28 cellular contexts compared by ENCODE assay signal in the genomic region with DNA sequence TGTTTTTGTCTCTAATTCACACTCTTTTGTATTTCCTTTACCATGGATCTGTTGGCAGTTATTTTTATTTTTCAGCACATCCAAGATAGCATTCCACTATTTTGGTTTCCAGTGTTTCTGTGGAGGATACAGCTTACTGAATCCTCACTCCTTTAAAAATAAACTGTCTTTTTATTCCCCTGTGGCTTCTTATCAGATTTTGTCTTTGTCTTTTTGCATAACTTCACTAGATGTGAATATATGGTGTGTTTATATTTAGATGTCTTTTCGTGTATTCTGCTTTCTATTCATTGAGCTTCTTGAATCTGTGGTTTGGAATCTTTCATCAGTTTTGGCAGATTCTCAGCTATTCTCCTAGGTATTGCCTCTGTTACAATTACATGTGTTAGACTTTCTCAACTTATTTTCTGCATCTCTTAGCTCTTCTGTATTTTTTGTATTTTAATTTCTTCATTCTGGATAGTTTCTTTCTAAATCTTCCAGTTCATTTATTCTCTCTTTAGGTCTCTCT.
"Had no signal": no experiment of that assay in that cellular context is flagged by ENCODE, and none has a peak within 500 bp of the region (broad histone marks: within the 10 kb centered on the region; RNA-seq: fewer than 3 reads in every experiment).

No MANE protein-coding gene starts in this region.

- H3K4me2 ChIP-seq: neural progenitor cell had no signal

- H3K27ac ChIP-seq: colonic mucosa, epithelial cell of prostate, esophagus muscularis mucosa, left lung, neural progenitor cell, parathyroid adenoma, right lobe of liver, suprapubic skin, transverse colon, upper lobe of right lung, vagina had no signal

- H3K9me3 Mint-ChIP-seq: dendritic cell treated with granulocyte-macrophage colony-stimulating factor and Interleukin-4, amounts not matched to agents 40 ng/mL and 50 ng/mL, for 4 days; endodermal cell; immature natural killer cell; naive B cell; natural killer cell treated with Interleukin-12 subunit alpha and Interleukin-12 subunit beta and Interleukin-15 and Interleukin-18, amount 100 ng/mL, for 72 hours; neural progenitor cell had no signal

- H3K4me1 ChIP-seq: colonic mucosa, esophagus muscularis mucosa, left lung, neural progenitor cell, parathyroid adenoma, suprapubic skin, transverse colon, upper lobe of right lung, vagina had no signal

- H3K4me3 ChIP-seq: colonic mucosa, esophagus muscularis mucosa, left lung, mucosa of descending colon, neural progenitor cell, right lobe of liver, suprapubic skin, transverse colon, upper lobe of right lung, vagina had no signal

- H3K27me3 ChIP-seq: colonic mucosa, esophagus muscularis mucosa, right lobe of liver, suprapubic skin, transverse colon, vagina had no signal

- H3K4me1 Mint-ChIP-seq: endodermal cell, immature natural killer cell, mesothelial cell of epicardium, neural progenitor cell had no signal

- ATAC-seq: left lung; mucosa of descending colon; natural killer cell treated with Interleukin-12 subunit alpha and Interleukin-12 subunit beta and Interleukin-15 and Interleukin-18, amount 100 ng/mL, for 72 hours; right lobe of liver; stimulated activated naive B cell treated with anti-CD40 and anti-IgM and Interleukin-4, amounts not matched to agents 10 μg/mL and 1 μg/mL and 100 μg/mL, for 72 hours; upper lobe of right lung had no signal

- H3K9me3 ChIP-seq: colonic mucosa, left lung, mucosa of descending colon, right lobe of liver, suprapubic skin, transverse colon, upper lobe of right lung, vagina had no signal

- H3K27ac Mint-ChIP-seq: dendritic cell treated with granulocyte-macrophage colony-stimulating factor and Interleukin-4, amounts not matched to agents 40 ng/mL and 50 ng/mL, for 4 days; endodermal cell; immature natural killer cell; mesothelial cell of epicardium; natural killer cell treated with Interleukin-12 subunit alpha and Interleukin-12 subunit beta and Interleukin-15 and Interleukin-18, amount 100 ng/mL, for 72 hours; neural progenitor cell; progenitor cell of endocrine pancreas; stimulated activated naive B cell treated with anti-CD40 and anti-IgM and Interleukin-4, amounts not matched to agents 10 μg/mL and 1 μg/mL and 100 μg/mL, for 72 hours; stimulated activated naive CD8-positive, alpha-beta T cell treated with anti-CD3 and anti-CD28 coated beads, Interleukin-15, Interleukin-2, amounts not matched to agents 100 ng/mL and 50 ng/mL, for 24 hours had no signal

- H3K79me2 ChIP-seq: parathyroid adenoma had no signal

- DNase-seq: colonic mucosa; effector CD8-positive, alpha-beta T cell; endodermal cell; hypothalamus; immature natural killer cell; kidney; left lung; mesenchymal stem cell; mucosa of descending colon; naive B cell; right lobe of liver; small intestine; stimulated activated CD4-positive, alpha-beta T cell treated with anti-CD3 and anti-CD28 coated beads, Interleukin-15, amount 100 ng/mL, for 24 hours; stimulated activated CD4-positive, alpha-beta T cell treated with anti-CD3 and anti-CD28 coated beads, Interleukin-2, amount 100 ng/mL, for 48 hours; stimulated activated naive B cell treated with anti-CD40 and anti-IgM and Interleukin-4, amounts not matched to agents 10 μg/mL and 1 μg/mL and 100 μg/mL, for 72 hours; transverse colon; upper lobe of right lung had no signal

- H3K4me3 Mint-ChIP-seq: dendritic cell treated with granulocyte-macrophage colony-stimulating factor and Interleukin-4, amounts not matched to agents 40 ng/mL and 50 ng/mL, for 4 days; endodermal cell; immature natural killer cell; mesothelial cell of epicardium; naive B cell; natural killer cell treated with Interleukin-12 subunit alpha and Interleukin-12 subunit beta and Interleukin-15 and Interleukin-18, amount 100 ng/mL, for 72 hours; neural progenitor cell; stimulated activated naive B cell treated with anti-CD40 and anti-IgM and Interleukin-4, amounts not matched to agents 10 μg/mL and 1 μg/mL and 100 μg/mL, for 72 hours; stimulated activated naive CD8-positive, alpha-beta T cell treated with anti-CD3 and anti-CD28 coated beads, Interleukin-15, Interleukin-2, amounts not matched to agents 100 ng/mL and 50 ng/mL, for 24 hours had no signal

- H3K36me3 Mint-ChIP-seq: mesothelial cell of epicardium; naive B cell; natural killer cell treated with Interleukin-12 subunit alpha and Interleukin-12 subunit beta and Interleukin-15 and Interleukin-18, amount 100 ng/mL, for 72 hours; neural progenitor cell; stimulated activated naive B cell treated with anti-CD40 and anti-IgM and Interleukin-4, amounts not matched to agents 10 μg/mL and 1 μg/mL and 100 μg/mL, for 72 hours had no signal

- H2AFZ ChIP-seq: neural progenitor cell, parathyroid adenoma had no signal

- H3K36me3 ChIP-seq: colonic mucosa, esophagus muscularis mucosa, left lung, neural progenitor cell, right lobe of liver, suprapubic skin, transverse colon, upper lobe of right lung had no signal

- H3K9ac ChIP-seq: neural progenitor cell, parathyroid adenoma had no signal
